Comparison of ENCODE assay signal across 2 cellular contexts in genomic region chr6:33634986-33635385, GRCh38.
TF ChIP-seq lines count a peak whose summit lies in the region.

No MANE protein-coding gene starts in this region.

TF ChIP-seq in HepG2, 621 proteins besides CTCF, POLR2A, EP300 and RAD21 (continues in another document):
- TF ChIP-seq LCORL (IDR thresholded peaks at IDR 0.05), result no peak
- no peak for TF ChIP-seq LCORL (CRISPR knock-in tag; IDR thresholded peaks at IDR 0.05)
- TF ChIP-seq MNT (IDR thresholded peaks at IDR 0.05), result no peak
- TF ChIP-seq PTBP1 (IDR thresholded peaks at IDR 0.05; ENCODE audit: low read depth, low read length, poor library complexity, severe bottlenecking), result no peak
- TF ChIP-seq TMF1 (CRISPR knock-in tag; IDR thresholded peaks at IDR 0.05; ENCODE audit: low read depth), result no peak
- TF ChIP-seq ZNF256 (CRISPR knock-in tag; conservative IDR thresholded peaks at IDR 0.05), result no peak
- no peak for TF ChIP-seq CSRNP2 (CRISPR knock-in tag; conservative IDR thresholded peaks at IDR 0.05; ENCODE audit: low read depth)
- TF ChIP-seq ZSCAN9 (CRISPR knock-in tag; IDR thresholded peaks at IDR 0.05; ENCODE audit: borderline replicate concordance), result no peak
- no peak for TF ChIP-seq NFE2L1 (CRISPR knock-in tag; IDR thresholded peaks at IDR 0.05; ENCODE audit: borderline replicate concordance)
- TF ChIP-seq HOXA5 (CRISPR knock-in tag; IDR thresholded peaks at IDR 0.05), result no peak
- no peak for TF ChIP-seq ZNF792 (CRISPR knock-in tag; IDR thresholded peaks at IDR 0.05)
- TF ChIP-seq TAF15 (IDR thresholded peaks at IDR 0.05; ENCODE audit: low read depth, low read length, poor library complexity, severe bottlenecking), result no peak
- TF ChIP-seq ZNF761 (CRISPR knock-in tag; conservative IDR thresholded peaks at IDR 0.05), result no peak
- TF ChIP-seq SALL2 (CRISPR knock-in tag; IDR thresholded peaks at IDR 0.05), result no peak
- TF ChIP-seq FOXP4 (CRISPR knock-in tag; IDR thresholded peaks at IDR 0.05), result no peak
- no peak for TF ChIP-seq ZNF780A (CRISPR knock-in tag; IDR thresholded peaks at IDR 0.05)
- no peak for TF ChIP-seq ZNF788 (CRISPR knock-in tag; IDR thresholded peaks at IDR 0.05; ENCODE audit: borderline replicate concordance)
- TF ChIP-seq HINFP (CRISPR knock-in tag; IDR thresholded peaks at IDR 0.05; ENCODE audit: low read depth), result no peak
- TF ChIP-seq, protein P1, sequence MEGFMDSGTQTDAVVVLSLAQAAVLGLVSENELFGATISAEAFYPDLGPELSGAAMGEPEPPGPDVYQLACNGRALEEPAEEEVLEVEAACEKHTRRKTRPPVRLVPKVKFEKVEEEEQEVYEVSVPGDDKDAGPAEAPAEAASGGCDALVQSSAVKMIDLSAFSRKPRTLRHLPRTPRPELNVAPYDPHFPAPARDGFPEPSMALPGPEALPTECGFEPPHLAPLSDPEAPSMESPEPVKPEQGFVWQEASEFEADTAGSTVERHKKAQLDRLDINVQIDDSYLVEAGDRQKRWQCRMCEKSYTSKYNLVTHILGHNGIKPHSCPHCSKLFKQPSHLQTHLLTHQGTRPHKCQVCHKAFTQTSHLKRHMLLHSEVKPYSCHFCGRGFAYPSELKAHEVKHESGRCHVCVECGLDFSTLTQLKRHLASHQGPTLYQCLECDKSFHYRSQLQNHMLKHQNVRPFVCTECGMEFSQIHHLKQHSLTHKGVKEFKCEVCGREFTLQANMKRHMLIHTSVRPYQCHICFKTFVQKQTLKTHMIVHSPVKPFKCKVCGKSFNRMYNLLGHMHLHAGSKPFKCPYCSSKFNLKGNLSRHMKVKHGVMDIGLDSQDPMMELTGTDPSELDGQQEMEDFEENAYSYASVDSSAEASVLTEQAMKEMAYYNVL (CRISPR knock-in tag; IDR thresholded peaks at IDR 0.05; ENCODE audit: borderline replicate concordance), result no peak

TF ChIP-seq in WTC11, 78 proteins besides CTCF, POLR2A, EP300 and RAD21:
- TF ChIP-seq FOXK1 (CRISPR knock-in tag; IDR thresholded peaks at IDR 0.05), result no peak
- TF ChIP-seq KAT7 (CRISPR knock-in tag; IDR thresholded peaks at IDR 0.05; ENCODE audit: borderline replicate concordance), result no peak
- no peak for TF ChIP-seq SMAD4 (CRISPR knock-in tag; IDR thresholded peaks at IDR 0.05)
